ENCODE assay signal across 16 cellular contexts in the genomic region with DNA sequence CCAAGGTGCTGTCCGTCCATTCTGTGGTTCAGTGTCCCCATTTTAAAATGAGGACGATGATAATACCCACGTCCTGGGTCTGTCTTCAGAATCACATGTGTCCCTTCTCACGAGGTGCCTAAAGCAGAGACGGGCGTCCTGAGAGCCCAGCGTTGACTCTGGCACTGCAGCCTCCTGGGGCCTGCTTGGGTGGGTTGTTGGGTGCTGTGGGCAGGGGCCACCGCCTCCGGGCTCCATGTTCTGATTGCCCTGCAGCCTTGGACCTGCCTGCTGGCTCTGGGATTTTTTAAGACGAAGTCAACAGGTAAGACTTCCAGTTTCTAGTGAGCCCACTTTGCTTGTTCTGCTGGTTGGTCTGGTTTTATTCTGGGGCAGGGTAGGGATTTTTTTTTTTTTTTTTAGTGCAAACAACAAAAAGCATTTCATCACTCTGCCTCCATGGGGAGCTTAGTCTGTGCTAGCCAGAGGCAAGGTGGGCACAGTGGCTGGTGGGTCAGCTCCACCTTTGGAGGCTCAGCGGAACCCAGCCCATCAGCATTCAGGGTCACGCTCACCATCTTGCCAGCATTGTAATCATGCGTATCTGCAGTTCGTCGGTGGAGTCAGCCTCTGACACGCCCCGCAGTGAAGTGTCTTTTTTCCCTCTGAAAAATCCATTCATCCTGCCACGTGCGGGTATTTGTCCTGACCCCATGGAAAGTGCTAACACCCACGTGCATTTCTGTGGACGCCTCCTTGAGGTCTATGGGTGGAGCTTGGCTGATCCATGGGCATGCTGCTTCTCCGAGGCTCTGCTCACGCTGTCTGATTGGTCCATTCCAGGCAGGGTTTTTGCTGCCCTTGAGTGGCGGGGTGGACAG. TPM values are rescaled to one million over a fixed set of nuclear protein-coding genes. Genes with fewer than 3 reads are reported as not detected.
DNase-seq lines count a peak whose midpoint lies in the region; ATAC-seq and TF ChIP-seq lines count a peak whose summit lies in the region.
"Had no signal": no experiment of that assay in that cellular context is flagged by ENCODE, and none has a peak within 500 bp of the region (broad histone marks: within the 10 kb centered on the region; RNA-seq: fewer than 3 reads in every experiment).

No MANE protein-coding gene starts in this region.

- H3K9me3 Mint-ChIP-seq in Calu3 (ENCODE audit: low read depth, unreplicated experiment): no peaks in the 10 kb centered on the region
- no peaks in the 10 kb centered on the region for H3K9me3 Mint-ChIP-seq in IgD-negative memory B cell
- no peaks in the 10 kb centered on the region for H3K9me3 Mint-ChIP-seq in CD4-positive, alpha-beta T cell

- H3K27ac ChIP-seq in prostate gland: no peak overlapping the region
- H3K27ac ChIP-seq in CD4-positive, alpha-beta T cell (ENCODE audit: low read depth, low read length): no peak overlapping the region
- no peak overlapping the region for H3K27ac ChIP-seq in coronary artery
- H3K27ac ChIP-seq: SJSA1 had no signal

- H3K9me3 ChIP-seq in prostate gland: no peaks in the 10 kb centered on the region
- H3K9me3 ChIP-seq in CD4-positive, alpha-beta T cell (ENCODE audit: control insufficient read depth, low read length): no peaks in the 10 kb centered on the region
- H3K9me3 ChIP-seq: BE2C, SJSA1 had no signal

- TF ChIP-seq CTCF in Calu3 (IDR thresholded peaks at IDR 0.05; ENCODE audit: unreplicated experiment) (no peak), epithelial cell of esophagus (IDR thresholded peaks at IDR 0.05; ENCODE audit: insufficient read depth, low read depth, low read length, missing control alignments) (no peak), prostate gland (IDR thresholded peaks at IDR 0.05) (no peak), coronary artery (IDR thresholded peaks at IDR 0.05) (no peak)
- no peak for TF ChIP-seq CTCF in CD4-positive, alpha-beta T cell (IDR thresholded peaks at IDR 0.05)

- H3K4me3 Mint-ChIP-seq in Calu3 (ENCODE audit: low read depth, unreplicated experiment): no peak overlapping the region
- H3K4me3 Mint-ChIP-seq in IgD-negative memory B cell: no peak overlapping the region
- H3K4me3 Mint-ChIP-seq in CD4-positive, alpha-beta T cell: no peak overlapping the region

- no peaks in the 10 kb centered on the region for H3K27me3 ChIP-seq in prostate gland (replicated peaks; ENCODE audit: insufficient read depth)
- no peaks in the 10 kb centered on the region for H3K27me3 ChIP-seq in CD4-positive, alpha-beta T cell (ENCODE audit: control insufficient read depth, insufficient read depth, low read length)
- H3K27me3 ChIP-seq: BE2C, SJSA1 had no signal

- peaks cover 12 to 19% of the 10 kb centered on the region in 2 donors for H3K36me3 ChIP-seq in prostate gland
- H3K36me3 ChIP-seq: BE2C, SJSA1 had no signal

- DNase-seq in Calu3: peak; percentile 10
- peak; percentile 67 for DNase-seq in epithelial cell of esophagus (ENCODE audit: low read depth)
- DNase-seq in prostate gland (ENCODE audit: low spot score): peak; percentile 51
- DNase-seq in CD4-positive, alpha-beta T cell: no peak
- DNase-seq in coronary artery (ENCODE audit: low spot score): no peak
- DNase-seq: BE2C, Kasumi-1, NCI-H1417 treated with DMSO at 0.1 percent for 48 hours, NCI-H2029 treated with DMSO at 0.1 percent for 48 hours, NCI-H510A had no signal

- H3K4me3 ChIP-seq in epithelial cell of esophagus (ENCODE audit: low read length): no peak overlapping the region
- no peak overlapping the region for H3K4me3 ChIP-seq in prostate gland
- no peak overlapping the region for H3K4me3 ChIP-seq in coronary artery
- H3K4me3 ChIP-seq: SJSA1 had no signal

- no peak for TF ChIP-seq POLR2A in prostate gland (IDR thresholded peaks at IDR 0.05)

- peaks cover 38% of the 10 kb centered on the region for H3K36me3 Mint-ChIP-seq in Calu3 (ENCODE audit: insufficient read depth, unreplicated experiment)
- peaks cover 13% of the 10 kb centered on the region for H3K36me3 Mint-ChIP-seq in IgD-negative memory B cell
- peaks cover 86% of the 10 kb centered on the region for H3K36me3 Mint-ChIP-seq in CD4-positive, alpha-beta T cell (ENCODE audit: low read depth)

- H3K27me3 Mint-ChIP-seq in Calu3 (ENCODE audit: unreplicated experiment) (no peaks in the 10 kb centered on the region), IgD-negative memory B cell (no peaks in the 10 kb centered on the region)
- no peaks in the 10 kb centered on the region for H3K27me3 Mint-ChIP-seq in CD4-positive, alpha-beta T cell

- WGBS in prostate gland: 64% methylated on average over 22 of the region's 24 CpGs

- H3K27ac Mint-ChIP-seq in Calu3 (ENCODE audit: unreplicated experiment) (no peak overlapping the region), IgD-negative memory B cell (peak overlapping the region in 2 of 3 donors; percentile 39 to 76)
- H3K27ac Mint-ChIP-seq in CD4-positive, alpha-beta T cell: no peak overlapping the region

- CTCF ChIA-PET in Calu3 (lab: Charles Lee): no interaction called here
- CTCF ChIA-PET in CD4-positive, alpha-beta T cell (lab: Charles Lee): interaction anchor here (0.7 kb wide), 1 partner anchor 8 kb away, joined by 4 read pairs; no protein-coding TSS in a partner anchor

- BruUV-seq in Calu3 (replicated peaks; lab: Mats Ljungman, UMichigan): no TSS peak

- peaks cover 7% of the 10 kb centered on the region for H3K4me1 Mint-ChIP-seq in Calu3 (ENCODE audit: low read depth, unreplicated experiment)
- H3K4me1 Mint-ChIP-seq in IgD-negative memory B cell: peaks cover 0 to 4% (median 3%) of the 10 kb centered on the region in 3 donors
- H3K4me1 Mint-ChIP-seq in CD4-positive, alpha-beta T cell (ENCODE audit: low read depth): no peaks in the 10 kb centered on the region

- no peak for ATAC-seq in CD4-positive, alpha-beta T cell (ENCODE audit: poor library complexity)
- no peak for ATAC-seq in HG02852 (IDR thresholded peaks at IDR 0.05; ENCODE audit: unreplicated experiment)
- ATAC-seq: HepG2 had no signal

- peaks cover 2% of the 10 kb centered on the region for H3K4me1 ChIP-seq in prostate gland (replicated peaks)
- H3K4me1 ChIP-seq: BE2C, SJSA1 had no signal

- POLR2A ChIA-PET in CD4-positive, alpha-beta T cell (lab: Charles Lee): no interaction called here

- intact Hi-C loops in Calu3 (cut with micrococcal nuclease; ENCODE audit: unreplicated experiment) (no loop called here), prostate gland (cut with DNase I) (no loop called here)
- intact Hi-C loops in CD4-positive, alpha-beta T cell (cut with DNase I, micrococcal nuclease): no loop called here

RNA-seq across cellular contexts. Expression of gene NADSYN1, which starts 28.3 kb away (rescaled TPM):
- total RNA-seq in Calu3 (2022): 79.7 and 91.1 TPM in 2 replicates
- 39.5 TPM for polyA plus RNA-seq in IgD-negative memory B cell
- 10 to 100 TPM; 56.6 to 80.2 TPM for total RNA-seq in prostate gland
- 100 to 1,000 TPM; 106 to 112 TPM for total RNA-seq in CD4-positive, alpha-beta T cell

RNA-seq across cellular contexts. Expression of gene DHCR7, which starts 33.1 kb away (rescaled TPM):
- 185 and 211 TPM in 2 replicates for total RNA-seq in Calu3 (2022)
- polyA plus RNA-seq in IgD-negative memory B cell: 16.6 TPM
- total RNA-seq in prostate gland: 10 to 100 TPM; 29.5 to 93.9 TPM
- 10 to 100 TPM; 30.2 to 30.6 TPM for total RNA-seq in CD4-positive, alpha-beta T cell

RNA-seq across cellular contexts. Expression of gene KRTAP5-7, which starts 45.7 kb away (rescaled TPM):
- not detected in 2 replicates for total RNA-seq in Calu3 (2022)
- not detected for polyA plus RNA-seq in IgD-negative memory B cell
- 1 to 10 TPM in 1 of 2 donors, not detected in 1; 1.8 TPM for total RNA-seq in prostate gland
- not detected for total RNA-seq in CD4-positive, alpha-beta T cell
- total RNA-seq: H4, HepG2, SJSA1 had no signal
- polyA plus RNA-seq: AG04450 had no signal

RNA-seq across cellular contexts. Expression of gene KRTAP5-8, which starts 56.5 kb away (rescaled TPM):
- not detected in 2 replicates for total RNA-seq in Calu3 (2022)
- polyA plus RNA-seq in IgD-negative memory B cell: not detected
- total RNA-seq in prostate gland: 1 to 10 TPM in 1 of 2 donors, not detected in 1; 2.8 TPM
- not detected for total RNA-seq in CD4-positive, alpha-beta T cell
- total RNA-seq: H4, HepG2, SJSA1 had no signal

Comparison
In these comparisons a context has a peak if more than half of its experiments do, and no peak if none do; other contexts are left out.
1. DNase-seq: peak in Calu3 (single experiment), epithelial cell of esophagus (single experiment) and prostate gland (single experiment); none in CD4-positive, alpha-beta T cell (0 of 10) and coronary artery (single experiment).
2. H3K27ac Mint-ChIP-seq: peak in IgD-negative memory B cell (2 of 3); none in Calu3 (single experiment) and CD4-positive, alpha-beta T cell (single experiment).